ENCODE assay signal across 13 cellular contexts in the genomic region with DNA sequence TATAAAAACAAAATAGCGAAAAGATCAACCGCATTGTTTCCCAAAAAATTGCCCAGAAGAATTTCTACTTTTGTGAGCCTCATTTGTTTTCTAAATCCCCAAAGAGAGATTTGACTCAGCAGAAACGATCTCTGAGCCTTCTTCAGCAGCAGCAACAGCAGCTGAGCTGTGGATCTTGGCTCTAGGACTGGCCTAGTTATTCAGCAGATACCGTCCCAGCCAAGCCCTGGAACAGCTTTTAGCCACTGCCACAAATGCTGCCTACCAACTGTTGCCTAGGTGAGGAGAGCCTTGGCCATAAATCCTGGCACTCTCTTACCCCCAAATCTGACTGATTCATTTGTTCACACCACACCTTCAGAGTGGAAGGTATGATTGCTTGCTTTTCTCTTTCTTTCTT.
DNase-seq lines count a peak whose midpoint lies in the region; ATAC-seq and TF ChIP-seq lines count a peak whose summit lies in the region.
"Had no signal": no experiment of that assay in that cellular context is flagged by ENCODE, and none has a peak within 500 bp of the region (broad histone marks: within the 10 kb centered on the region; RNA-seq: fewer than 3 reads in every experiment).

No MANE protein-coding gene starts in this region.

- H3K4me1 Mint-ChIP-seq in mesothelial cell of epicardium, result peaks cover 20% of the 10 kb centered on the region
- H3K4me1 Mint-ChIP-seq: stimulated activated memory B cell treated with anti-CD40 and anti-IgM and Interleukin-4, amounts not matched to agents 10 μg/mL and 1 μg/mL and 100 μg/mL, for 72 hours had no signal

- H3K27me3 Mint-ChIP-seq in mesothelial cell of epicardium (ENCODE audit: low read depth), result no peaks in the 10 kb centered on the region
- H3K27me3 Mint-ChIP-seq: stimulated activated memory B cell treated with anti-CD40 and anti-IgM and Interleukin-4, amounts not matched to agents 10 μg/mL and 1 μg/mL and 100 μg/mL, for 72 hours had no signal

- H3K4me3 Mint-ChIP-seq in mesothelial cell of epicardium, result no peak overlapping the region
- H3K4me3 Mint-ChIP-seq: stimulated activated memory B cell treated with anti-CD40 and anti-IgM and Interleukin-4, amounts not matched to agents 10 μg/mL and 1 μg/mL and 100 μg/mL, for 72 hours had no signal

- H3K27ac ChIP-seq in RWPE1, result peak overlapping the region; percentile 88
- H3K27ac ChIP-seq: BLaER1 treated with 17β-estradiol and CSF1 and Interleukin-3, amounts not matched to agents 10 nM and 100 nM; neutrophil; VCaP had no signal

- H3K27ac Mint-ChIP-seq in mesothelial cell of epicardium, result no peak overlapping the region
- H3K27ac Mint-ChIP-seq: stimulated activated memory B cell treated with anti-CD40 and anti-IgM and Interleukin-4, amounts not matched to agents 10 μg/mL and 1 μg/mL and 100 μg/mL, for 72 hours had no signal

- H3K9me3 Mint-ChIP-seq in mesothelial cell of epicardium, result peaks cover 8% of the 10 kb centered on the region

- DNase-seq in AG08395 (ENCODE audit: low spot score) (peak; percentile 59), RWPE1 (ENCODE audit: low spot score) (peak; percentile 6), fibroblast of pulmonary artery (ENCODE audit: low read depth) (peak; percentile 76), nucleus accumbens (lab: John Stamatoyannopoulos, UW) (peak in 31 of 56 donors; percentile 1 to 72 (median 29)), SW 1271 (lab: John Stamatoyannopoulos, UW) (no peak), mesothelial cell of epicardium (ENCODE audit: low spot score in 2 of 2, unreplicated experiment in 2 of 2) (no peak), NCI-H748 (lab: John Stamatoyannopoulos, UW; ENCODE audit: unreplicated experiment) (no peak)
- DNase-seq: NCI-H1694 had no signal

- TF ChIP-seq CTCF in RWPE1 (conservative IDR thresholded peaks at IDR 0.05; ENCODE audit: low read depth) (no peak), fibroblast of pulmonary artery (IDR thresholded peaks at IDR 0.05; ENCODE audit: low read length, missing control alignments) (no peak), mesothelial cell of epicardium (IDR thresholded peaks at IDR 0.05; ENCODE audit: unreplicated experiment) (no peak)

- ATAC-seq in GM21825 (IDR thresholded peaks at IDR 0.05; ENCODE audit: unreplicated experiment), result no peak
- ATAC-seq: stimulated activated memory B cell treated with anti-CD40 and anti-IgM and Interleukin-4, amounts not matched to agents 10 μg/mL and 1 μg/mL and 100 μg/mL, for 72 hours had no signal

- no peak overlapping the region for H3K4me3 ChIP-seq in fibroblast of pulmonary artery (replicated peaks; ENCODE audit: low read depth, low read length)
- H3K4me3 ChIP-seq: BLaER1 treated with 17β-estradiol and CSF1 and Interleukin-3, amounts not matched to agents 10 nM and 100 nM had no signal

- peaks cover 2% of the 10 kb centered on the region for H3K36me3 Mint-ChIP-seq in mesothelial cell of epicardium
- H3K36me3 Mint-ChIP-seq: stimulated activated memory B cell treated with anti-CD40 and anti-IgM and Interleukin-4, amounts not matched to agents 10 μg/mL and 1 μg/mL and 100 μg/mL, for 72 hours had no signal

- CTCF ChIA-PET in RWPE1 (lab: Yijun Ruan, JAX), result interaction anchor here (1.0 kb wide), 1 partner anchor 996 kb away, joined by 3 read pairs; no protein-coding TSS in a partner anchor

- POLR2A ChIA-PET in RWPE1 (lab: Yijun Ruan, JAX; ENCODE audit: low non-redundant PET), result no interaction called here

Comparison
In these comparisons a context has a peak if more than half of its experiments do, and no peak if none do; other contexts are left out.
1. DNase-seq: peak in AG08395 (single experiment), RWPE1 (single experiment), fibroblast of pulmonary artery (single experiment) and nucleus accumbens (31 of 56); none in SW 1271 (0 of 2), mesothelial cell of epicardium (0 of 2) and NCI-H748 (single experiment).